In the genomic region with DNA sequence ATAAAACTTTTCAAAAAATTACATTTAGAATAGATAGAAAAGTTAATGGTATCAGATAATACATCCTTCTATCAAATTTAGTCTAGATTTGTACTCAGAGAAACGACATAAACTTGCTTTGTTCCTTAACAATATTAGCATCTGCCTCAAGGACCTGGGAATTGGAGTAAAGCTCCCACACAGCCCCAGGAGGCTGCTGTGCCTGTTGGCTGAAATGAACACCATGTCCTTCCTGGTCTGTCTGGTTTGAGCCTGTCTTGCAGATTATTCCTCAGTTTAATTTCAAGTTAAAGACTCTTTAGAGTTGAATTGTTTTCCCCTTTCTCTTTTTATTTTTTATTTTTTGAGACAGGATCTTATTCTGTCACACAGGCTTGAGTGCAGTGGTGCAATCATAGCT, we compare ENCODE assay signal across 18 cellular contexts. TPM values are rescaled to one million over a fixed set of nuclear protein-coding genes. Genes with fewer than 3 reads are reported as not detected.
DNase-seq lines count a peak whose midpoint lies in the region; ATAC-seq and TF ChIP-seq lines count a peak whose summit lies in the region.
"Had no signal": no experiment of that assay in that cellular context is flagged by ENCODE, and none has a peak within 500 bp of the region (broad histone marks: within the 10 kb centered on the region; RNA-seq: fewer than 3 reads in every experiment).

No MANE protein-coding gene starts in this region.

- H4K20me1 ChIP-seq in osteoblast (ENCODE audit: insufficient read depth, low read length) = no peaks in the 10 kb centered on the region

- no peak overlapping the region for H3K27ac ChIP-seq in osteoblast (ENCODE audit: low read depth, low read length)
- H3K27ac ChIP-seq: PC-9 had no signal

- peaks cover 42% of the 10 kb centered on the region for H3K4me1 Mint-ChIP-seq in T-helper 17 cell

- no peaks in the 10 kb centered on the region for H3K36me3 Mint-ChIP-seq in T-helper 17 cell (ENCODE audit: low read depth)

- no peaks in the 10 kb centered on the region for H3K27me3 Mint-ChIP-seq in T-helper 17 cell

- H3K27ac Mint-ChIP-seq in T-helper 17 cell = peak overlapping the region; percentile 41

- H3K4me2 ChIP-seq in osteoblast (ENCODE audit: insufficient read depth, low read length) = peak overlapping the region; percentile 28
- H3K4me2 ChIP-seq: PC-9 had no signal

- ATAC-seq in T-helper 17 cell (no peak), GM18519 (IDR thresholded peaks at IDR 0.05; ENCODE audit: low FRiP score, unreplicated experiment) (no peak)
- ATAC-seq: Right ventricle myocardium inferior had no signal

- no peak overlapping the region for H2AFZ ChIP-seq in osteoblast (ENCODE audit: low read length)
- H2AFZ ChIP-seq: PC-9 had no signal

- no peaks in the 10 kb centered on the region for H3K9me3 ChIP-seq in T-helper 17 cell (ENCODE audit: control insufficient read depth, low read length, poor library complexity, severe bottlenecking)
- H3K9me3 ChIP-seq in osteoblast (ENCODE audit: low read depth, low read length) = no peaks in the 10 kb centered on the region
- H3K9me3 ChIP-seq: Caco-2 had no signal

- no peak overlapping the region for H3K4me3 ChIP-seq in osteoblast (ENCODE audit: insufficient read depth, low read length)
- H3K4me3 ChIP-seq: K562, PC-9 had no signal

- no peak for TF ChIP-seq CTCF in osteoblast (IDR thresholded peaks at IDR 0.05; ENCODE audit: extremely low read depth, low read depth, low read length)

- DNase-seq in NCI-H2171 treated with DMSO at 0.1 percent for 48 hours (lab: John Stamatoyannopoulos, UW) (peak; percentile 28), NCI-H2171 (lab: John Stamatoyannopoulos, UW) (no peak), G401 (ENCODE audit: low spot score) (peak; percentile 60), T-helper 17 cell (no peak), osteoblast (ENCODE audit: insufficient read length, low spot score, missing footprints) (no peak), COLO829 (ENCODE audit: low spot score) (no peak), SIG-M5 treated with dmso at 0.1 percent for 504 hours (lab: John Stamatoyannopoulos, UW; ENCODE audit: unreplicated experiment) (no peak)
- DNase-seq: Caco-2, NCI-H1092 treated with DMSO at 0.1 percent for 48 hours, NCI-H1694 treated with DMSO at 0.1 percent for 48 hours, NCI-H226, NCI-H526 treated with DMSO at 0.1 percent for 48 hours, PC-9 had no signal

- in situ Hi-C loops in G401 (cut with HindIII; ENCODE audit: low sequenced_read_pairs) = no loop called here

- H3K4me3 Mint-ChIP-seq in T-helper 17 cell = no peak overlapping the region

- H3K4me1 ChIP-seq in osteoblast (ENCODE audit: insufficient read depth, low read length) = no peaks in the 10 kb centered on the region
- H3K4me1 ChIP-seq: Caco-2 had no signal

- H3K79me2 ChIP-seq in osteoblast (ENCODE audit: insufficient read depth, low read length) = peaks cover 2% of the 10 kb centered on the region

- no peaks in the 10 kb centered on the region for H3K36me3 ChIP-seq in osteoblast (ENCODE audit: insufficient read depth, low read length)

- H3K27me3 ChIP-seq in osteoblast (ENCODE audit: insufficient read depth, low read length) = no peaks in the 10 kb centered on the region

RNA-seq across cellular contexts. Expression of a gene that starts 19.4 kb away (rescaled TPM):
- 37.1 and 50.7 TPM in 2 replicates for total RNA-seq in G401 (2014; rRNA removed; shearing (Covaris generic))
- total RNA-seq in T-helper 17 cell (10 to 100 TPM; 63.2 to 79.7 TPM), osteoblast (26.4 and 30.4 TPM in 2 replicates)

RNA-seq across cellular contexts. Expression of a gene that starts 59.2 kb away (rescaled TPM):
- not detected in 2 replicates for total RNA-seq in G401 (2014; rRNA removed; shearing (Covaris generic))
- total RNA-seq in T-helper 17 cell (not detected), osteoblast (not detected in 2 replicates)
- total RNA-seq: H1, K562, M059J, Right ventricle myocardium inferior had no signal

Comparison
In these comparisons a context has a peak if more than half of its experiments do, and no peak if none do; other contexts are left out.
1. DNase-seq: peak in NCI-H2171 treated with DMSO at 0.1 percent for 48 hours (single experiment) and G401 (single experiment); none in NCI-H2171 (single experiment), T-helper 17 cell (0 of 3), osteoblast (single experiment), COLO829 (single experiment) and SIG-M5 treated with dmso at 0.1 percent for 504 hours (single experiment).